ENCODE assay signal across 34 cellular contexts in the genomic region with DNA sequence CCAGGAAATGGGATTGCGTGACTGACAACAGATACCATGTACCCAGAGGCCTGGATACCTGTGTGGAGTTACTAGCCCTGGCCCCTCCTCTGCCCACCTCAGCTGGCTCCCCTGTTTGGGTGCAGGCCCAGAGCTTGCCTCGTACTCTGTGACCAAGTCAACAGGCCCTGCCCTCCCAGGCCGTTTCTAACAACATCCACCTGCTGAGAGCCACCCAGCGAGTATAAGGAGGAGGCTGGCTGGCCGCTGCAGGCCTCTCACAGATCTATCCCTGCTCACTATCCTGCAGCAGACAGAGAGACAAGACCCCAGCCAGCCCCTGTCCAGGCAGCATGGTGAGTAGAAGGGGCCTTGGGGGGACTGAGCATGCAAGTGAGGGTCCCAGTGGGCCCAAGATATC. TPM values are rescaled to one million over a fixed set of nuclear protein-coding genes. Genes with fewer than 3 reads are reported as not detected.
"Had no signal": no experiment of that assay in that cellular context is flagged by ENCODE, and none has a peak within 500 bp of the region (broad histone marks: within the 10 kb centered on the region; RNA-seq: fewer than 3 reads in every experiment).

No MANE protein-coding gene starts in this region.

- H3K27me3 Mint-ChIP-seq: memory B cell; stimulated activated naive CD8-positive, alpha-beta T cell treated with anti-CD3 and anti-CD28 coated beads, Interleukin-15, amount 100 ng/mL, for 72 hours had no signal

- DNase-seq: cerebellar nuclear complex; cortex of kidney; effector memory CD8-positive, alpha-beta T cell; erythroblast; esophagus squamous epithelium; foreskin melanocyte; glutamatergic neuron; heart right ventricle; hippocampal formation; kidney glomerular epithelial cell; left ventricle myocardium superior; mucosa of descending colon; naive B cell; nucleus accumbens; ovary; psoas muscle; sigmoid colon; stimulated activated CD4-positive, alpha-beta T cell treated with anti-CD3 and anti-CD28 coated beads, Interleukin-2, amount 100 ng/mL, for 24 hours; stimulated activated CD4-positive, alpha-beta T cell treated with anti-CD3 and anti-CD28 coated beads, Interleukin-4, amount 100 ng/mL, for 4 hours; stimulated activated naive CD4-positive, alpha-beta T cell; stimulated activated naive CD8-positive, alpha-beta T cell treated with anti-CD3 and anti-CD28 coated beads, Interleukin-15, amount 100 ng/mL, for 72 hours; trophoblast cell had no signal

- H3K4me1 ChIP-seq: psoas muscle, sigmoid colon had no signal

- H3K9me3 ChIP-seq: esophagus squamous epithelium, heart right ventricle, mucosa of descending colon, ovary, psoas muscle, sigmoid colon, suprapubic skin had no signal

- H3K9me3 Mint-ChIP-seq: effector memory CD8-positive, alpha-beta T cell; memory B cell; mesothelial cell of epicardium; naive B cell; nephron; neural progenitor cell; stimulated activated naive CD8-positive, alpha-beta T cell treated with anti-CD3 and anti-CD28 coated beads, Interleukin-15, amount 100 ng/mL, for 72 hours had no signal

- H3K9ac ChIP-seq: neural progenitor cell had no signal

- ATAC-seq: effector memory CD8-positive, alpha-beta T cell; heart right ventricle; left ventricle myocardium superior; mucosa of descending colon; psoas muscle; stimulated activated naive CD8-positive, alpha-beta T cell treated with anti-CD3 and anti-CD28 coated beads, Interleukin-15, amount 100 ng/mL, for 72 hours had no signal

- H3K36me3 Mint-ChIP-seq: mesothelial cell of epicardium, naive B cell, neural progenitor cell had no signal

- H3K36me3 ChIP-seq: esophagus squamous epithelium, heart right ventricle, neural progenitor cell, ovary, sigmoid colon, suprapubic skin had no signal

- H3K27ac ChIP-seq: esophagus squamous epithelium, heart right ventricle, neural progenitor cell, ovary, psoas muscle, sigmoid colon, suprapubic skin had no signal

- H3K4me3 ChIP-seq: esophagus squamous epithelium, heart right ventricle, lung, mucosa of descending colon, neural progenitor cell, ovary, psoas muscle, sigmoid colon, suprapubic skin had no signal

- H3K4me3 Mint-ChIP-seq: effector memory CD8-positive, alpha-beta T cell; memory B cell; mesothelial cell of epicardium; naive B cell; nephron; neural progenitor cell; stimulated activated naive CD8-positive, alpha-beta T cell treated with anti-CD3 and anti-CD28 coated beads, Interleukin-15, amount 100 ng/mL, for 72 hours had no signal

- FAIRE-seq: endometrium, islet of Langerhans, urothelium cell line had no signal

- H3K4me1 Mint-ChIP-seq: naive B cell, neural progenitor cell had no signal

- H3K27ac Mint-ChIP-seq: memory B cell, mesothelial cell of epicardium, naive B cell, nephron, neural progenitor cell had no signal

RNA-seq across cellular contexts. Expression of gene TUBA4B, which starts 13.2 kb away (rescaled TPM):
- total RNA-seq: dermis microvascular lymphatic vessel endothelial cell, esophagus squamous epithelium, heart right ventricle, left ventricle myocardium superior, mesothelial cell of epicardium, mucosa of descending colon, psoas muscle, right cardiac atrium, sigmoid colon, skeletal muscle tissue, suprapubic skin had no signal
- polyA plus RNA-seq: heart right ventricle, right cardiac atrium, sigmoid colon had no signal
